9 cellular contexts compared by ENCODE assay signal in genomic region chr19:30450101-30450500, GRCh38.
DNase-seq lines count a peak whose midpoint lies in the region; ATAC-seq and TF ChIP-seq lines count a peak whose summit lies in the region.
"Had no signal": no experiment of that assay in that cellular context is flagged by ENCODE, and none has a peak within 500 bp of the region (broad histone marks: within the 10 kb centered on the region; RNA-seq: fewer than 3 reads in every experiment).

No MANE protein-coding gene starts in this region.

- H3K4me3 ChIP-seq in HUES48 (ENCODE audit: low read depth, low read length) (peak overlapping the region; percentile 35; the same call in 1 of the 2 replicates), thoracic aorta (peak overlapping the region; percentile 55), osteoblast (ENCODE audit: insufficient read depth, low read length) (no peak overlapping the region)

- H2AFZ ChIP-seq in osteoblast (ENCODE audit: low read length) = no peak overlapping the region

- peaks cover 32% of the 10 kb centered on the region for H3K4me1 ChIP-seq in HUES48 (ENCODE audit: control insufficient read depth, insufficient read depth, low read length)
- H3K4me1 ChIP-seq in thoracic aorta (ENCODE audit: control insufficient read depth in 1 of 2, low read depth in 2 of 2) = peaks cover 0 to 13% of the 10 kb centered on the region in 2 donors
- no peaks in the 10 kb centered on the region for H3K4me1 ChIP-seq in osteoblast (ENCODE audit: insufficient read depth, low read length)

- H3K79me2 ChIP-seq in osteoblast (ENCODE audit: insufficient read depth, low read length) = no peaks in the 10 kb centered on the region

- H3K36me3 ChIP-seq in HUES48 (ENCODE audit: control insufficient read depth, insufficient read depth, low read length) (no peaks in the 10 kb centered on the region), thoracic aorta (no peaks in the 10 kb centered on the region), osteoblast (ENCODE audit: insufficient read depth, low read length) (no peaks in the 10 kb centered on the region)

- H3K27me3 ChIP-seq in HUES48 (ENCODE audit: control insufficient read depth, insufficient read depth, low read length) (no peaks in the 10 kb centered on the region), thoracic aorta (replicated peaks; ENCODE audit: insufficient read depth) (no peaks in the 10 kb centered on the region), osteoblast (ENCODE audit: insufficient read depth, low read length) (no peaks in the 10 kb centered on the region)

- H3K9ac ChIP-seq in HUES48 (ENCODE audit: low read depth, low read length) = no peak overlapping the region; the same call in 1 of the 2 replicates

- no peak for TF ChIP-seq CTCF in thoracic aorta (IDR thresholded peaks at IDR 0.05)
- TF ChIP-seq CTCF in osteoblast (IDR thresholded peaks at IDR 0.05; ENCODE audit: extremely low read depth, low read depth, low read length) = no peak

- H3K27ac ChIP-seq in HUES48 (ENCODE audit: low read depth, low read length) = peak overlapping the region; percentile 78
- H3K27ac ChIP-seq in thoracic aorta = no peak overlapping the region
- no peak overlapping the region for H3K27ac ChIP-seq in osteoblast (ENCODE audit: low read depth, low read length)

- no peak overlapping the region for H3K4me2 ChIP-seq in osteoblast (ENCODE audit: insufficient read depth, low read length)

- ATAC-seq in thoracic aorta (ENCODE audit: insufficient number of reproducible peaks, low FRiP score, low read depth) = no peak
- ATAC-seq in GM19455 (IDR thresholded peaks at IDR 0.05; ENCODE audit: unreplicated experiment) = no peak
- ATAC-seq: stimulated activated naive CD8-positive, alpha-beta T cell treated with anti-CD3 and anti-CD28 coated beads, Interleukin-15, Interleukin-2, amounts not matched to agents 100 U/mL and 50 U/mL, for 24 hours had no signal

- peak; percentile 37 for DNase-seq in cerebellum (ENCODE audit: low spot score)
- DNase-seq in left kidney (ENCODE audit: low read depth, low spot score) = peak; percentile 82
- no peak for DNase-seq in thoracic aorta (ENCODE audit: low spot score)
- no peak for DNase-seq in A172 (ENCODE audit: low spot score)
- DNase-seq in NOMO-1 treated with DMSO at 0.1 percent for 48 hours (lab: John Stamatoyannopoulos, UW; ENCODE audit: unreplicated experiment) = no peak
- DNase-seq in osteoblast (ENCODE audit: insufficient read length, low spot score, missing footprints) = no peak
- DNase-seq: stimulated activated naive CD8-positive, alpha-beta T cell treated with anti-CD3 and anti-CD28 coated beads, Interleukin-15, Interleukin-2, amounts not matched to agents 100 U/mL and 50 U/mL, for 24 hours had no signal

- H3K9me3 ChIP-seq in HUES48 (ENCODE audit: control insufficient read depth, insufficient read depth, low read length) (no peaks in the 10 kb centered on the region), thoracic aorta (no peaks in the 10 kb centered on the region), osteoblast (ENCODE audit: low read depth, low read length) (peaks cover 2% of the 10 kb centered on the region)

- H4K20me1 ChIP-seq in osteoblast (ENCODE audit: insufficient read depth, low read length) = no peaks in the 10 kb centered on the region

Comparison
In these comparisons a context has a peak if more than half of its experiments do, and no peak if none do; other contexts are left out.
1. DNase-seq: peak in cerebellum (single experiment) and left kidney (single experiment); none in thoracic aorta (single experiment), A172 (single experiment), NOMO-1 treated with DMSO at 0.1 percent for 48 hours (single experiment) and osteoblast (single experiment).